Comparison of ENCODE assay signal across 9 cellular contexts in the genomic region with DNA sequence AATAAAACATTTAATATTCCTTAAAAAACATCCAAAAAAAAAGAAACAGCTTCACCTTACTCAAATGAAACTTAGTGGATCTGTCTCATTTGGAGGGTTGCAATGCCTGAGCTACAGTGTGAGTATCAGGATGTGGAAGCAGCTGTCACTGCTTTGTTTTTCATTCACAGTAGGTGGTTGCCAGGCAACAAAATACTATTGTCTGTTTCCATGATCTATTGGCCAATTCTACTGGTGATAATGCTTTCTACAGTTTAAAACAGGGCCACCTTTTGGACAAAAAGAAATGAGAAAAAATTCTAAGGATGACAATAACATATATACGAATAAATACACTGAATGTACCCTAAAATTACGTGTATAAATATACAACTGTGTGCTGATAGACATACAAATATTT. TPM values are rescaled to one million over a fixed set of nuclear protein-coding genes. Genes with fewer than 3 reads are reported as not detected.
DNase-seq lines count a peak whose midpoint lies in the region; ATAC-seq and TF ChIP-seq lines count a peak whose summit lies in the region.
"Had no signal": no experiment of that assay in that cellular context is flagged by ENCODE, and none has a peak within 500 bp of the region (broad histone marks: within the 10 kb centered on the region; RNA-seq: fewer than 3 reads in every experiment).

No MANE protein-coding gene starts in this region.

- no peaks in the 10 kb centered on the region for H3K36me3 Mint-ChIP-seq in CD8-positive, alpha-beta T cell
- no peaks in the 10 kb centered on the region for H3K36me3 Mint-ChIP-seq in activated naive CD4-positive, alpha-beta T cell treated with anti-CD3 and anti-CD28 coated beads for 36 hours (ENCODE audit: low read depth)

- CTCF ChIA-PET in PC-9 (lab: Charles Lee): no interaction called here
- CTCF ChIA-PET in CD8-positive, alpha-beta T cell (lab: Charles Lee): no interaction called here
- CTCF ChIA-PET in activated naive CD4-positive, alpha-beta T cell treated with anti-CD3 and anti-CD28 coated beads for 36 hours (lab: Charles Lee): interaction anchor here (1.5 kb wide), 1 partner anchor 21 kb away, joined by 3 read pairs; no protein-coding TSS in a partner anchor

- POLR2A ChIA-PET in PC-9 (lab: Charles Lee; ENCODE audit: unreplicated experiment): no interaction called here
- POLR2A ChIA-PET in CD8-positive, alpha-beta T cell (lab: Charles Lee): no interaction called here

- no peaks in the 10 kb centered on the region for H3K36me3 ChIP-seq in PC-9 (ENCODE audit: low read depth)
- H3K36me3 ChIP-seq in hepatocyte (replicated peaks; ENCODE audit: insufficient read depth, low read depth): no peaks in the 10 kb centered on the region
- H3K36me3 ChIP-seq in CD8-positive, alpha-beta T cell (ENCODE audit: insufficient read depth, low read length): no peaks in the 10 kb centered on the region
- H3K36me3 ChIP-seq: pancreas had no signal

- peaks cover 39% of the 10 kb centered on the region for H3K27me3 Mint-ChIP-seq in CD8-positive, alpha-beta T cell (ENCODE audit: low read depth)
- peaks cover 42% of the 10 kb centered on the region for H3K27me3 Mint-ChIP-seq in activated naive CD4-positive, alpha-beta T cell treated with anti-CD3 and anti-CD28 coated beads for 36 hours (ENCODE audit: low read depth)

- no peak overlapping the region for H3K4me3 ChIP-seq in PC-9
- H3K4me3 ChIP-seq in hepatocyte: no peak overlapping the region
- H3K4me3 ChIP-seq in CD8-positive, alpha-beta T cell (ENCODE audit: low read depth, low read length): no peak overlapping the region
- H3K4me3 ChIP-seq: pancreas had no signal

- H3K27ac ChIP-seq in PC-9 (no peak overlapping the region), hepatocyte (no peak overlapping the region)
- H3K27ac ChIP-seq in CD8-positive, alpha-beta T cell (ENCODE audit: low read depth, low read length): no peak overlapping the region
- H3K27ac ChIP-seq: pancreas had no signal

- peaks cover 16% of the 10 kb centered on the region for H3K4me1 Mint-ChIP-seq in CD8-positive, alpha-beta T cell (ENCODE audit: low read depth)
- peaks cover 9% of the 10 kb centered on the region for H3K4me1 Mint-ChIP-seq in activated naive CD4-positive, alpha-beta T cell treated with anti-CD3 and anti-CD28 coated beads for 36 hours (ENCODE audit: low read depth)

- H4K20me1 ChIP-seq in PC-9 (ENCODE audit: insufficient read depth): no peaks in the 10 kb centered on the region
- H4K20me1 ChIP-seq in hepatocyte (ENCODE audit: insufficient read depth, poor library complexity, severe bottlenecking): no peaks in the 10 kb centered on the region

- DNase-seq in COLO668 (lab: John Stamatoyannopoulos, UW; ENCODE audit: unreplicated experiment) (peak; percentile 75), LHCN-M2 (ENCODE audit: low read depth) (peak; percentile 95), PC-9 (peak; percentile 8 to 61), hepatocyte (ENCODE audit: low spot score) (peak; percentile 28), NK-92 (lab: John Stamatoyannopoulos, UW; ENCODE audit: unreplicated experiment) (no peak)
- DNase-seq in CD8-positive, alpha-beta T cell: no peak
- DNase-seq in stimulated activated CD8-positive, alpha-beta memory T cell treated with anti-CD3 and anti-CD28 coated beads, Interleukin-4, amount 100 ng/mL, for 48 hours: no peak
- DNase-seq in activated naive CD4-positive, alpha-beta T cell treated with anti-CD3 and anti-CD28 coated beads for 36 hours: no peak

- BruUV-seq in PC-9 (replicated peaks; lab: Mats Ljungman, UMichigan): no TSS peak

- no peaks in the 10 kb centered on the region for H3K9me3 Mint-ChIP-seq in CD8-positive, alpha-beta T cell
- no peaks in the 10 kb centered on the region for H3K9me3 Mint-ChIP-seq in activated naive CD4-positive, alpha-beta T cell treated with anti-CD3 and anti-CD28 coated beads for 36 hours

- H3K9me2 ChIP-seq in PC-9 (ENCODE audit: insufficient read depth): no peaks in the 10 kb centered on the region
- H3K9me2 ChIP-seq in hepatocyte (replicated peaks; ENCODE audit: insufficient read depth): no peaks in the 10 kb centered on the region

- intact Hi-C loops in PC-9 (cut with micrococcal nuclease; ENCODE audit: unreplicated experiment): loop anchor here (10.0 kb wide), 2 partner anchors 209 to 629 kb away; no protein-coding TSS in a partner anchor
- intact Hi-C loops in CD8-positive, alpha-beta T cell (cut with DNase I, micrococcal nuclease): no loop called here
- intact Hi-C loops in activated naive CD4-positive, alpha-beta T cell treated with anti-CD3 and anti-CD28 coated beads for 36 hours (cut with micrococcal nuclease): no loop called here

- no peak for ATAC-seq in CD8-positive, alpha-beta T cell

- H2AFZ ChIP-seq in PC-9 (no peak overlapping the region), hepatocyte (no peak overlapping the region)

- H3K9me3 ChIP-seq in PC-9 (ENCODE audit: insufficient read depth, low read depth): no peaks in the 10 kb centered on the region
- no peaks in the 10 kb centered on the region for H3K9me3 ChIP-seq in hepatocyte (ENCODE audit: low read depth)
- no peaks in the 10 kb centered on the region for H3K9me3 ChIP-seq in CD8-positive, alpha-beta T cell (ENCODE audit: low read length)
- H3K9me3 ChIP-seq: pancreas had no signal

- no peaks in the 10 kb centered on the region for H3F3A ChIP-seq in PC-9 (ENCODE audit: insufficient read depth, low read depth)

- TF ChIP-seq CTCF in PC-9 (conservative IDR thresholded peaks at IDR 0.05) (no peak), hepatocyte (IDR thresholded peaks at IDR 0.05; ENCODE audit: poor library complexity) (no peak)
- no peak for TF ChIP-seq CTCF in CD8-positive, alpha-beta T cell (IDR thresholded peaks at IDR 0.05)

- H3K27me3 ChIP-seq in PC-9 (ENCODE audit: insufficient read depth, low read depth) (no peaks in the 10 kb centered on the region), hepatocyte (peaks cover 15% of the 10 kb centered on the region)
- no peaks in the 10 kb centered on the region for H3K27me3 ChIP-seq in CD8-positive, alpha-beta T cell (ENCODE audit: insufficient read depth, low read length)
- H3K27me3 ChIP-seq: pancreas had no signal

- H3K4me2 ChIP-seq in PC-9 (no peak overlapping the region), hepatocyte (no peak overlapping the region)

- H3K27ac Mint-ChIP-seq in CD8-positive, alpha-beta T cell: no peak overlapping the region
- no peak overlapping the region for H3K27ac Mint-ChIP-seq in activated naive CD4-positive, alpha-beta T cell treated with anti-CD3 and anti-CD28 coated beads for 36 hours

- H3K79me2 ChIP-seq in PC-9 (ENCODE audit: low read depth) (no peaks in the 10 kb centered on the region), hepatocyte (no peaks in the 10 kb centered on the region)

- no peak overlapping the region for H3K4me3 Mint-ChIP-seq in CD8-positive, alpha-beta T cell
- H3K4me3 Mint-ChIP-seq in activated naive CD4-positive, alpha-beta T cell treated with anti-CD3 and anti-CD28 coated beads for 36 hours: no peak overlapping the region

- 82% methylated on average over 2 of the region's 2 CpGs for WGBS in hepatocyte (ENCODE audit: low lambda C conversion rate, missing lambda C conversion rate)

- H3K4me1 ChIP-seq in PC-9 (replicated peaks; ENCODE audit: insufficient read depth) (peaks cover 16% of the 10 kb centered on the region), hepatocyte (ENCODE audit: insufficient read depth) (peaks cover 7% of the 10 kb centered on the region)
- H3K4me1 ChIP-seq in CD8-positive, alpha-beta T cell (ENCODE audit: insufficient read depth, low read length): no peaks in the 10 kb centered on the region

RNA-seq across cellular contexts. Expression of a gene that starts 3.0 kb away (rescaled TPM):
- total RNA-seq in LHCN-M2 (2014; rRNA removed): 2.9 and 7.7 TPM in 2 replicates
- polyA plus RNA-seq in LHCN-M2 (2012): 1.00 TPM
- total RNA-seq in PC-9 (2021): 0.35 and 0.38 TPM in 2 replicates
- total RNA-seq in hepatocyte: 1.6 and 2.4 TPM in 2 replicates
- 2.9 and 4.0 TPM in 2 replicates for polyA plus RNA-seq in hepatocyte
- total RNA-seq in CD8-positive, alpha-beta T cell: not detected
- under 1 TPM; 0.35 to 0.64 TPM for total RNA-seq in activated naive CD4-positive, alpha-beta T cell treated with anti-CD3 and anti-CD28 coated beads for 36 hours

Comparison
In these comparisons a context has a peak if more than half of its experiments do, and no peak if none do; other contexts are left out.
1. DNase-seq: peak in COLO668 (single experiment), LHCN-M2 (single experiment), PC-9 (2 of 2) and hepatocyte (single experiment); none in NK-92 (single experiment), CD8-positive, alpha-beta T cell (0 of 7), stimulated activated CD8-positive, alpha-beta memory T cell treated with anti-CD3 and anti-CD28 coated beads, Interleukin-4, amount 100 ng/mL, for 48 hours (single experiment) and activated naive CD4-positive, alpha-beta T cell treated with anti-CD3 and anti-CD28 coated beads for 36 hours (single experiment).